10 cellular contexts compared by ENCODE assay signal in genomic region chr5:123520677-123521247, GRCh38. TPM values are rescaled to one million over a fixed set of nuclear protein-coding genes. Genes with fewer than 3 reads are reported as not detected.
DNase-seq lines count a peak whose midpoint lies in the region; ATAC-seq and TF ChIP-seq lines count a peak whose summit lies in the region.
"Had no signal": no experiment of that assay in that cellular context is flagged by ENCODE, and none has a peak within 500 bp of the region (broad histone marks: within the 10 kb centered on the region; RNA-seq: fewer than 3 reads in every experiment).

No MANE protein-coding gene starts in this region.

- DNase-seq in NOMO-1 treated with DMSO at 0.1 percent for 48 hours (lab: John Stamatoyannopoulos, UW; ENCODE audit: unreplicated experiment), result peak; percentile 8
- DNase-seq in NOMO-1 treated with dmso at 0.1 percent for 144 hours (lab: John Stamatoyannopoulos, UW; ENCODE audit: unreplicated experiment), result no peak
- no peak for DNase-seq in stimulated activated naive B cell treated with anti-CD40 and anti-IgM and Interleukin-4, amounts not matched to agents 10 μg/mL and 1 μg/mL and 100 μg/mL, for 72 hours
- DNase-seq in foreskin fibroblast, result no peak
- DNase-seq in activated T-cell treated with anti-CD3 and anti-CD28 coated beads, Interleukin-2, amount 50 U/mL, for 4 hours, result no peak
- no peak for DNase-seq in body of pancreas
- DNase-seq: DMS53 had no signal

- ATAC-seq in HG02588 (IDR thresholded peaks at IDR 0.05; ENCODE audit: unreplicated experiment), result peak; percentile 67
- peak; percentile 73 for ATAC-seq in HG03342 (IDR thresholded peaks at IDR 0.05; ENCODE audit: unreplicated experiment)
- peak; percentile 72 to 76 for ATAC-seq in stimulated activated naive B cell treated with anti-CD40 and anti-IgM and Interleukin-4, amounts not matched to agents 10 μg/mL and 1 μg/mL and 100 μg/mL, for 72 hours (replicated peaks)
- no peak for ATAC-seq in activated T-cell treated with anti-CD3 and anti-CD28 coated beads, Interleukin-2, amount 50 U/mL, for 4 hours
- ATAC-seq in body of pancreas, result no peak

- TF ChIP-seq POLR2A in body of pancreas (IDR thresholded peaks at IDR 0.05), result no peak

- peaks cover 0 to 5% of the 10 kb centered on the region in 2 donors for H3K9me3 Mint-ChIP-seq in stimulated activated naive B cell treated with anti-CD40 and anti-IgM and Interleukin-4, amounts not matched to agents 10 μg/mL and 1 μg/mL and 100 μg/mL, for 72 hours
- H3K9me3 Mint-ChIP-seq in activated T-cell treated with anti-CD3 and anti-CD28 coated beads, Interleukin-2, amount 50 U/mL, for 4 hours, result no peaks in the 10 kb centered on the region

- no peak overlapping the region for H3K4me3 Mint-ChIP-seq in stimulated activated naive B cell treated with anti-CD40 and anti-IgM and Interleukin-4, amounts not matched to agents 10 μg/mL and 1 μg/mL and 100 μg/mL, for 72 hours
- H3K4me3 Mint-ChIP-seq in activated T-cell treated with anti-CD3 and anti-CD28 coated beads, Interleukin-2, amount 50 U/mL, for 4 hours, result no peak overlapping the region

- H3K27me3 Mint-ChIP-seq in stimulated activated naive B cell treated with anti-CD40 and anti-IgM and Interleukin-4, amounts not matched to agents 10 μg/mL and 1 μg/mL and 100 μg/mL, for 72 hours, result no peaks in the 10 kb centered on the region
- no peaks in the 10 kb centered on the region for H3K27me3 Mint-ChIP-seq in activated T-cell treated with anti-CD3 and anti-CD28 coated beads, Interleukin-2, amount 50 U/mL, for 4 hours (ENCODE audit: low read depth)

- no peak overlapping the region for H3K27ac ChIP-seq in body of pancreas
- H3K27ac ChIP-seq: breast epithelium had no signal

- H3K9me3 ChIP-seq in body of pancreas, result no peaks in the 10 kb centered on the region
- H3K9me3 ChIP-seq: breast epithelium had no signal

- H3K36me3 ChIP-seq in body of pancreas (replicated peaks in 1 of 2; ENCODE audit: insufficient read depth in 1 of 2, low read depth in 2 of 2), result no peaks in the 10 kb centered on the region
- H3K36me3 ChIP-seq: breast epithelium had no signal

- H3K4me3 ChIP-seq in foreskin fibroblast (ENCODE audit: low read depth in 1 of 2, low read length in 2 of 2), result no peak overlapping the region
- no peak overlapping the region for H3K4me3 ChIP-seq in body of pancreas
- H3K4me3 ChIP-seq: breast epithelium had no signal

- intact Hi-C loops in body of pancreas (cut with DNase I), result no loop called here

- H3K27me3 ChIP-seq in body of pancreas, result no peaks in the 10 kb centered on the region
- H3K27me3 ChIP-seq: breast epithelium had no signal

- H3K4me1 ChIP-seq in body of pancreas, result peaks cover 11% of the 10 kb centered on the region
- H3K4me1 ChIP-seq: breast epithelium had no signal

- peaks cover 41 to 64% of the 10 kb centered on the region in 2 donors for H3K4me1 Mint-ChIP-seq in stimulated activated naive B cell treated with anti-CD40 and anti-IgM and Interleukin-4, amounts not matched to agents 10 μg/mL and 1 μg/mL and 100 μg/mL, for 72 hours
- peaks cover 55% of the 10 kb centered on the region for H3K4me1 Mint-ChIP-seq in activated T-cell treated with anti-CD3 and anti-CD28 coated beads, Interleukin-2, amount 50 U/mL, for 4 hours (ENCODE audit: low read depth)

- H3K27ac Mint-ChIP-seq in stimulated activated naive B cell treated with anti-CD40 and anti-IgM and Interleukin-4, amounts not matched to agents 10 μg/mL and 1 μg/mL and 100 μg/mL, for 72 hours, result no peak overlapping the region

- H3K36me3 Mint-ChIP-seq in stimulated activated naive B cell treated with anti-CD40 and anti-IgM and Interleukin-4, amounts not matched to agents 10 μg/mL and 1 μg/mL and 100 μg/mL, for 72 hours, result peaks cover 6 to 20% of the 10 kb centered on the region in 2 donors
- peaks cover 3% of the 10 kb centered on the region for H3K36me3 Mint-ChIP-seq in activated T-cell treated with anti-CD3 and anti-CD28 coated beads, Interleukin-2, amount 50 U/mL, for 4 hours (ENCODE audit: insufficient read depth)

- TF ChIP-seq CTCF in foreskin fibroblast (IDR thresholded peaks at IDR 0.05; ENCODE audit: low read depth, low read length) (no peak), body of pancreas (IDR thresholded peaks at IDR 0.05) (no peak)

RNA-seq across cellular contexts. Expression of gene CSNK1G3, which starts 8.8 kb away (rescaled TPM):
- 10 to 100 TPM; 34.5 to 38.2 (median 38.1) TPM for total RNA-seq in activated T-cell treated with anti-CD3 and anti-CD28 coated beads, Interleukin-2, amount 50 U/mL, for 4 hours
- total RNA-seq in body of pancreas, result 10 to 100 TPM; 22.4 to 22.6 TPM

Comparison
In these comparisons a context has a peak if more than half of its experiments do, and no peak if none do; other contexts are left out.
1. ATAC-seq: peak in HG02588 (single experiment), HG03342 (single experiment) and stimulated activated naive B cell treated with anti-CD40 and anti-IgM and Interleukin-4, amounts not matched to agents 10 μg/mL and 1 μg/mL and 100 μg/mL, for 72 hours (2 of 2); none in activated T-cell treated with anti-CD3 and anti-CD28 coated beads, Interleukin-2, amount 50 U/mL, for 4 hours (0 of 2) and body of pancreas (single experiment).